1 cellular context compared by ENCODE assay signal in genomic region chr1:1614204-1614953, GRCh38.
TF ChIP-seq lines count a peak whose summit lies in the region.

No MANE protein-coding gene starts in this region.

TF ChIP-seq in K562, 482 proteins besides CTCF, POLR2A, EP300 and RAD21 (continued from another document and continues in another):
- no peak for TF ChIP-seq SIX5 (IDR thresholded peaks at IDR 0.05; ENCODE audit: borderline replicate concordance in 1 of 2, insufficient read depth in 1 of 2, low read depth in 1 of 2, low read length in 2 of 2)
- no peak for TF ChIP-seq PHTF2 (CRISPR knock-in tag; IDR thresholded peaks at IDR 0.05)
- TF ChIP-seq NFXL1 (CRISPR knock-in tag; IDR thresholded peaks at IDR 0.05): no peak
- TF ChIP-seq ZNF408 (CRISPR knock-in tag; IDR thresholded peaks at IDR 0.05; ENCODE audit: low read depth): no peak
- no peak for TF ChIP-seq BCL6 (CRISPR knock-in tag; IDR thresholded peaks at IDR 0.05)
- peak; percentile 46; the same call in 1 of the 2 replicates for TF ChIP-seq POLR2AphosphoS5 (IDR thresholded peaks at IDR 0.05; ENCODE audit: control insufficient read depth, insufficient read depth, low read depth, low read length)
- TF ChIP-seq TBP (optimal IDR thresholded peaks at IDR 0.05; ENCODE audit: low read depth, low read length): no peak
- no peak for TF ChIP-seq STAT5A (IDR thresholded peaks at IDR 0.05; ENCODE audit: borderline replicate concordance, low read length)
- TF ChIP-seq HDAC1 (IDR thresholded peaks at IDR 0.05): peak in 1 of 2 experiments; percentile 12; a peak in 1 of 4 replicates
- TF ChIP-seq ZNF282 (CRISPR knock-in tag; IDR thresholded peaks at IDR 0.05): no peak
- TF ChIP-seq BHLHE40 (IDR thresholded peaks at IDR 0.05; ENCODE audit: low read length): peak; percentile 75
- TF ChIP-seq ZMIZ1 (IDR thresholded peaks at IDR 0.05; ENCODE audit: low read depth in 2 of 2, low read length in 2 of 2): peak in 1 of 2 experiments; percentile 68; a peak in 2 of 4 replicates
- TF ChIP-seq SMARCA4 (IDR thresholded peaks at IDR 0.05): no peak
- no peak for TF ChIP-seq HLTF (IDR thresholded peaks at IDR 0.05)
- no peak for TF ChIP-seq HDAC6 (IDR thresholded peaks at IDR 0.05; ENCODE audit: low read depth, low read length)
- no peak for TF ChIP-seq FUS (optimal IDR thresholded peaks at IDR 0.05; ENCODE audit: low read depth, low read length)
- no peak for TF ChIP-seq ZBTB49 (CRISPR knock-in tag; IDR thresholded peaks at IDR 0.05; ENCODE audit: borderline replicate concordance)
- TF ChIP-seq HMGXB4 (CRISPR knock-in tag; IDR thresholded peaks at IDR 0.05): no peak
- TF ChIP-seq ZBTB8A (IDR thresholded peaks at IDR 0.05; ENCODE audit: partially characterized antibody): no peak
- TF ChIP-seq KDM4B (IDR thresholded peaks at IDR 0.05; ENCODE audit: borderline replicate concordance in 2 of 2, low read depth in 1 of 2): no peak
- no peak for TF ChIP-seq ZNF3 (CRISPR knock-in tag; IDR thresholded peaks at IDR 0.05)
- no peak for TF ChIP-seq ZNF444 (CRISPR knock-in tag; IDR thresholded peaks at IDR 0.05)
- TF ChIP-seq ZNF609 (CRISPR knock-in tag; IDR thresholded peaks at IDR 0.05; ENCODE audit: borderline replicate concordance): no peak
- no peak for TF ChIP-seq ZNF449 (CRISPR knock-in tag; IDR thresholded peaks at IDR 0.05)
- TF ChIP-seq CREB3L1 (IDR thresholded peaks at IDR 0.05; ENCODE audit: borderline replicate concordance, low read depth): no peak
- no peak for TF ChIP-seq JUNB (CRISPR knock-in tag; conservative IDR thresholded peaks at IDR 0.05)
- TF ChIP-seq MXD1 (CRISPR knock-in tag; IDR thresholded peaks at IDR 0.05; ENCODE audit: borderline replicate concordance, poor library complexity, severe bottlenecking): no peak
- no peak for TF ChIP-seq FOXJ2 (tag; IDR thresholded peaks at IDR 0.05)
- peak; percentile 37; the same call in 1 of the 2 replicates for TF ChIP-seq ZNF143 (CRISPR knock-in tag; IDR thresholded peaks at IDR 0.05)
- no peak for TF ChIP-seq POLR2H (tag; IDR thresholded peaks at IDR 0.05; ENCODE audit: low read depth)
- TF ChIP-seq RB1 (IDR thresholded peaks at IDR 0.05; ENCODE audit: low read depth): peak; percentile 42
- TF ChIP-seq ZFP36 (IDR thresholded peaks at IDR 0.05; ENCODE audit: low read depth, low read length, partially characterized antibody): no peak
- 0 out of 2 replicates have a peak, but pooled peaks have one; percentile 27 for TF ChIP-seq ZBTB5 (IDR thresholded peaks at IDR 0.05)
